ENCODE assay signal across 8 cellular contexts in genomic region chr7:122092964-122093797, GRCh38. TPM values are rescaled to one million over a fixed set of nuclear protein-coding genes. Genes with fewer than 3 reads are reported as not detected.
A peak's percentile ranks its signal among the peaks of the same experiment; 100 is the strongest.
DNase-seq lines count a peak whose midpoint lies in the region; ATAC-seq and TF ChIP-seq lines count a peak whose summit lies in the region.

No MANE protein-coding gene starts in this region.

- ATAC-seq in GM18909 (IDR thresholded peaks at IDR 0.05; ENCODE audit: poor library complexity, unreplicated experiment) (peak; percentile 95), HG03139 (IDR thresholded peaks at IDR 0.05; ENCODE audit: unreplicated experiment) (peak; percentile 93), activated B cell treated with CpG ODN at 0.5 μM for 24 hours (ENCODE audit: low read depth) (peak; percentile 82)

- POLR2A ChIA-PET in activated B cell treated with CpG ODN at 0.5 μM for 24 hours (lab: Charles Lee), result no interaction called here

- H3K36me3 Mint-ChIP-seq in activated B cell treated with CpG ODN at 0.5 μM for 24 hours (ENCODE audit: low read depth), result peaks cover 1% of the 10 kb centered on the region

- no peaks in the 10 kb centered on the region for H3K27me3 Mint-ChIP-seq in activated B cell treated with CpG ODN at 0.5 μM for 24 hours

- no peak overlapping the region for H3K4me3 Mint-ChIP-seq in activated B cell treated with CpG ODN at 0.5 μM for 24 hours

- H3K4me1 Mint-ChIP-seq in activated B cell treated with CpG ODN at 0.5 μM for 24 hours, result peaks cover 4% of the 10 kb centered on the region

- DNase-seq in C1 segment of cervical spinal cord (lab: John Stamatoyannopoulos, UW), result peak in 10 of 14 donors; percentile 0 to 12 (median 4)
- DNase-seq in NCI-H2171 (lab: John Stamatoyannopoulos, UW), result peak; percentile 19
- peak; percentile 35 for DNase-seq in activated B cell treated with CpG ODN at 0.5 μM for 24 hours
- DNase-seq in dermis blood vessel endothelial cell, result peak; percentile 89
- peak; percentile 83 to 87 for DNase-seq in lung microvascular endothelial cell (ENCODE audit: low read depth in 2 of 2)
- DNase-seq in stimulated activated CD8-positive, alpha-beta memory T cell treated with anti-CD3 and anti-CD28 coated beads, Interleukin-2, amount 100 ng/mL, for 1 hour (ENCODE audit: low read depth in 2 of 2), result peak; percentile 4 to 8

- H3K9me3 Mint-ChIP-seq in activated B cell treated with CpG ODN at 0.5 μM for 24 hours, result no peaks in the 10 kb centered on the region

- TF ChIP-seq CTCF in activated B cell treated with CpG ODN at 0.5 μM for 24 hours (IDR thresholded peaks at IDR 0.05), result peak; percentile 26

- H3K27ac Mint-ChIP-seq in activated B cell treated with CpG ODN at 0.5 μM for 24 hours, result peak overlapping the region; percentile 18

- CTCF ChIA-PET in activated B cell treated with CpG ODN at 0.5 μM for 24 hours (lab: Charles Lee), result interaction anchor here (0.6 to 2.2 kb wide), 14 partner anchors 9 to 440 kb away, joined by 3 to 22 read pairs (median 3); partner anchors contain the start of gene AASS

- intact Hi-C loops in activated B cell treated with CpG ODN at 0.5 μM for 24 hours (cut with micrococcal nuclease), result loop anchor here (2.0 to 5.0 kb wide), 2 partner anchors 52 to 1274 kb away; partner anchors contain the start of gene AASS

RNA-seq across cellular contexts. Expression of gene AASS, which starts 50.9 kb away (rescaled TPM):
- total RNA-seq in activated B cell treated with CpG ODN at 0.5 μM for 24 hours (5.9 and 6.3 TPM in 2 replicates), dermis blood vessel endothelial cell (39.7 and 44.5 TPM in 2 replicates), lung microvascular endothelial cell (15.9 and 23.4 TPM in 2 replicates)

Comparison
In these comparisons a context has a peak if more than half of its experiments do, and no peak if none do; other contexts are left out.
1. Peak in every context shown above with its lines: DNase-seq and ATAC-seq.
2. DNase-seq: peak in every context shown above with its lines; median percentile 89 in dermis blood vessel endothelial cell; 85 in lung microvascular endothelial cell; 35 in activated B cell treated with CpG ODN at 0.5 μM for 24 hours; 19 in NCI-H2171; 6 in stimulated activated CD8-positive, alpha-beta memory T cell treated with anti-CD3 and anti-CD28 coated beads, Interleukin-2, amount 100 ng/mL, for 1 hour; 4 in C1 segment of cervical spinal cord.